8 cellular contexts compared by ENCODE assay signal in the genomic region with DNA sequence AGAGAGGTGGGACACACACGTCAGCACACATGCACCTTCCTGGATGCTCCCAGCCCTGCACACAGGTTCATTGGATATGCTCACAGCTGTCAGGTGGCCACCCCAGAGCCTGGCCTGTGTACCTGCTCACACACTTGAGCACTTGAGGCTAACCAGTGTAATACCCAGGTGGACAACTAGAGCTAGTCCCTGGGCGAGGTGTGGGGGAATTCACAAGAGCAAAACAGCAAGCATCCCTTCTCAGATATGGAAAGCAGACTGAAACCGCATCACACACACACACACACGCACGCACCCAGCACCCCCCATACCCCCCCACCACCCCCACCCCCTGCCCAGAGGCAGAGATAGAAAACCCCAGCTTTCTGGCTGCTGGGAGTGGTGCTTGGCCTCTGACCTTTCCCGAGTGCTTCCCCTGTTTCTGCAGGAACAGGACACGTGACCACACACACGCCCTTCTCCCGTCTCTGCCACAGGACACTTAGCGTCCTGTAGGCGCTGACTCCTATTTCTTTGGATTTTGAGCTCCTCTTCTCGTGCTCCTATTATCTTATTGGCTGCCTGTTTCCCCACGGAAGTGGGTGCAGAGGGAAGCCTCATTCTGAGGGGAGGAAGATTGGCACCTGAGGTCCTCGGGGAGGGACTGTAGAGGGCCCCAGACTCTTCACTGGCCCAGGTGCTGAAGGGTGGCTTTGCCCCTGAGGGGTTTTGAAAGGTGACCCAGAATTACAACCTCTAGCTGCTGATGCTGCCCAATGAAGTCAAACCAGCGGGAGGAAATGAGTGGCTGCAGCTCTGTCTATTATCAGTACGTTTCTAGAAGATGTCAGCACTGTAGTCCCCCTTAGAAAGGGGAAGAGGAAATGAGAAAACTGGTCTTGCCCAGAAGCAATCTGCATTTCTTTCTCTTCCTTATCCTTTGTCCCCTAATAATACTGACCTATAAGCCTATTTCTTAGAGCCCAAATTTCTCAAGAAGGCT.
DNase-seq lines count a peak whose midpoint lies in the region; ATAC-seq and TF ChIP-seq lines count a peak whose summit lies in the region.

No MANE protein-coding gene starts in this region.

- CTCF ChIA-PET in HEK293T (lab: Yijun Ruan, JAX), result interaction anchor here (0.7 to 1.4 kb wide), 2 partner anchors 11 to 343 kb away, joined by 3 to 4 read pairs; no protein-coding TSS in a partner anchor

- TF ChIP-seq CTCF in cardiac muscle cell (IDR thresholded peaks at IDR 0.05; ENCODE audit: low read depth, low read length), result no peak
- TF ChIP-seq CTCF in suprapubic skin (IDR thresholded peaks at IDR 0.05), result no peak

- peak; percentile 51 for ATAC-seq in GM21423 (IDR thresholded peaks at IDR 0.05; ENCODE audit: unreplicated experiment)
- peak; percentile 62 for ATAC-seq in HG03571 (IDR thresholded peaks at IDR 0.05; ENCODE audit: unreplicated experiment)

- H3K4me3 ChIP-seq in cardiac muscle cell (no peak overlapping the region), suprapubic skin (no peak overlapping the region)

- H3K27me3 ChIP-seq in cardiac muscle cell, result no peaks in the 10 kb centered on the region
- H3K27me3 ChIP-seq in suprapubic skin, result no peaks in the 10 kb centered on the region

- peak; percentile 34 for DNase-seq in ELF-1 (ENCODE audit: low read depth, low spot score)
- peak in 1 of 2 donors; percentile 70 for DNase-seq in cardiac muscle cell (ENCODE audit: low read depth in 1 of 2, low spot score in 1 of 2)
- DNase-seq in stimulated activated CD4-positive, alpha-beta T cell treated with anti-CD3 and anti-CD28 coated beads, Interleukin-2, amount 100 ng/mL, for 48 hours, result no peak
- no peak for DNase-seq in HEK293T (ENCODE audit: extremely low spot score)
- no peak for DNase-seq in suprapubic skin (ENCODE audit: low spot score in 2 of 2)
- no peak for DNase-seq in SHP77 (lab: John Stamatoyannopoulos, UW)

- H3K4me1 ChIP-seq in cardiac muscle cell (ENCODE audit: low read depth) (peaks cover 51% of the 10 kb centered on the region), suprapubic skin (peaks cover 2% of the 10 kb centered on the region)

- 90% methylated on average over 16 of the region's 16 CpGs for WGBS in suprapubic skin

- TF ChIP-seq EP300 in suprapubic skin (IDR thresholded peaks at IDR 0.05), result no peak

- H3K27ac ChIP-seq in cardiac muscle cell (peak overlapping the region; percentile 94), suprapubic skin (no peak overlapping the region)

- no peaks in the 10 kb centered on the region for H3K36me3 ChIP-seq in cardiac muscle cell
- H3K36me3 ChIP-seq in suprapubic skin, result no peaks in the 10 kb centered on the region

- H3K9me3 ChIP-seq in cardiac muscle cell (ENCODE audit: low read depth), result no peaks in the 10 kb centered on the region
- H3K9me3 ChIP-seq in suprapubic skin, result no peaks in the 10 kb centered on the region

- POLR2A ChIA-PET in HEK293T (lab: Yijun Ruan, JAX), result no interaction called here

- TF ChIP-seq POLR2A in suprapubic skin (IDR thresholded peaks at IDR 0.05), result no peak

TF ChIP-seq in HEK293T, 16 proteins besides CTCF, POLR2A, EP300 and RAD21:
- TF ChIP-seq ELF4 (IDR thresholded peaks at IDR 0.05) (no peak), HDGF (IDR thresholded peaks at IDR 0.05; ENCODE audit: borderline replicate concordance) (no peak), ZNF384 (IDR thresholded peaks at IDR 0.05) (no peak), FOXM1 (IDR thresholded peaks at IDR 0.05; ENCODE audit: borderline replicate concordance) (no peak), NFRKB (IDR thresholded peaks at IDR 0.05) (no peak), FOXA1 (IDR thresholded peaks at IDR 0.05) (no peak), TARDBP (IDR thresholded peaks at IDR 0.05) (no peak), BHLHE40 (IDR thresholded peaks at IDR 0.05; ENCODE audit: borderline replicate concordance) (no peak), ARNT (IDR thresholded peaks at IDR 0.05) (no peak), LEF1 (IDR thresholded peaks at IDR 0.05; ENCODE audit: borderline replicate concordance) (no peak), L3MBTL2 (conservative IDR thresholded peaks at IDR 0.05) (no peak), SUZ12 (IDR thresholded peaks at IDR 0.05) (no peak), FOXK2 (IDR thresholded peaks at IDR 0.05) (no peak), SP1 (IDR thresholded peaks at IDR 0.05) (no peak), CTBP1 (IDR thresholded peaks at IDR 0.05; ENCODE audit: borderline replicate concordance) (no peak)
- TF ChIP-seq, protein P1, sequence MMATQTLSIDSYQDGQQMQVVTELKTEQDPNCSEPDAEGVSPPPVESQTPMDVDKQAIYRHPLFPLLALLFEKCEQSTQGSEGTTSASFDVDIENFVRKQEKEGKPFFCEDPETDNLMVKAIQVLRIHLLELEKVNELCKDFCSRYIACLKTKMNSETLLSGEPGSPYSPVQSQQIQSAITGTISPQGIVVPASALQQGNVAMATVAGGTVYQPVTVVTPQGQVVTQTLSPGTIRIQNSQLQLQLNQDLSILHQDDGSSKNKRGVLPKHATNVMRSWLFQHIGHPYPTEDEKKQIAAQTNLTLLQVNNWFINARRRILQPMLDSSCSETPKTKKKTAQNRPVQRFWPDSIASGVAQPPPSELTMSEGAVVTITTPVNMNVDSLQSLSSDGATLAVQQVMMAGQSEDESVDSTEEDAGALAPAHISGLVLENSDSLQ (IDR thresholded peaks at IDR 0.05), result no peak
